In genomic region chr10:113616244-113617074, GRCh38 we compare ENCODE assay signal across 10 cellular contexts. TPM values are rescaled to one million over a fixed set of nuclear protein-coding genes. Genes with fewer than 3 reads are reported as not detected.
DNase-seq lines count a peak whose midpoint lies in the region; ATAC-seq and TF ChIP-seq lines count a peak whose summit lies in the region.
"Had no signal": no experiment of that assay in that cellular context is flagged by ENCODE, and none has a peak within 500 bp of the region (broad histone marks: within the 10 kb centered on the region; RNA-seq: fewer than 3 reads in every experiment).

No MANE protein-coding gene starts in this region.

- H3K4me3 ChIP-seq in GM06990 (replicated peaks; ENCODE audit: low read depth, low read length) = no peak overlapping the region
- H3K4me3 ChIP-seq in OCI-LY3 (ENCODE audit: low read length) = no peak overlapping the region
- no peak overlapping the region for H3K4me3 ChIP-seq in hepatocyte
- H3K4me3 ChIP-seq: skin epidermis had no signal

- DNase-seq in GM06990 (ENCODE audit: extremely low read depth, insufficient read length) (no peak), hepatocyte (ENCODE audit: low spot score) (peak; percentile 28), cerebellum (ENCODE audit: low spot score) (no peak)
- DNase-seq in effector CD4-positive, alpha-beta T cell = no peak
- DNase-seq in stimulated activated CD4-positive, alpha-beta T cell treated with anti-CD3 and anti-CD28 coated beads, Interleukin-4, amount 100 ng/mL, for 1 hour = no peak
- DNase-seq: DMS79 treated with DMSO at 0.1 percent for 48 hours had no signal

- H3K9me3 ChIP-seq in OCI-LY3 (ENCODE audit: insufficient read depth, low read length) (no peaks in the 10 kb centered on the region), hepatocyte (ENCODE audit: low read depth) (no peaks in the 10 kb centered on the region)

- H3K27ac ChIP-seq in 22Rv1 = no peak overlapping the region
- H3K27ac ChIP-seq in OCI-LY3 (ENCODE audit: low read length) = no peak overlapping the region
- no peak overlapping the region for H3K27ac ChIP-seq in hepatocyte
- H3K27ac ChIP-seq: skin epidermis had no signal

- WGBS in hepatocyte (ENCODE audit: low lambda C conversion rate, missing lambda C conversion rate) = 18% methylated on average over 5 of the region's 5 CpGs

- H4K20me1 ChIP-seq in OCI-LY3 (ENCODE audit: insufficient read depth, low read length) = no peaks in the 10 kb centered on the region
- no peaks in the 10 kb centered on the region for H4K20me1 ChIP-seq in hepatocyte (ENCODE audit: insufficient read depth, poor library complexity, severe bottlenecking)

- H3K27me3 ChIP-seq in GM06990 (replicated peaks; ENCODE audit: control insufficient read depth, insufficient read depth, low read length) (no peaks in the 10 kb centered on the region; the same call in 1 of the 2 replicates), OCI-LY3 (ENCODE audit: low read depth, low read length) (no peaks in the 10 kb centered on the region; the same call in 1 of the 2 replicates), hepatocyte (peaks cover 21% of the 10 kb centered on the region)

- H3K36me3 ChIP-seq in GM06990 (ENCODE audit: control insufficient read depth, insufficient read depth, low read length) (no peaks in the 10 kb centered on the region), OCI-LY3 (replicated peaks; ENCODE audit: low read depth, low read length) (no peaks in the 10 kb centered on the region), hepatocyte (replicated peaks; ENCODE audit: insufficient read depth, low read depth) (no peaks in the 10 kb centered on the region)

- H3K4me1 ChIP-seq in OCI-LY3 (ENCODE audit: low read length) = no peaks in the 10 kb centered on the region
- H3K4me1 ChIP-seq in hepatocyte (ENCODE audit: insufficient read depth) = no peaks in the 10 kb centered on the region

- no peak overlapping the region for H3K9ac ChIP-seq in OCI-LY3 (ENCODE audit: low read length)

- H3K4me2 ChIP-seq in OCI-LY3 (ENCODE audit: low read length) (no peak overlapping the region), hepatocyte (no peak overlapping the region)

- H3K79me2 ChIP-seq in OCI-LY3 (ENCODE audit: low read length) (no peaks in the 10 kb centered on the region), hepatocyte (no peaks in the 10 kb centered on the region)

- no peaks in the 10 kb centered on the region for H3K9me2 ChIP-seq in hepatocyte (replicated peaks; ENCODE audit: insufficient read depth)

- TF ChIP-seq CTCF in 22Rv1 (IDR thresholded peaks at IDR 0.05) (peak; percentile 75), GM06990 (IDR thresholded peaks at IDR 0.05; ENCODE audit: insufficient read depth, low read length, poor library complexity, severe bottlenecking) (peak; percentile 30), OCI-LY3 (IDR thresholded peaks at IDR 0.05; ENCODE audit: low read depth, low read length) (peak; percentile 26; the same call in 1 of the 2 replicates), hepatocyte (IDR thresholded peaks at IDR 0.05; ENCODE audit: poor library complexity) (peak; percentile 48)

- no peak for ATAC-seq in GM21423 (IDR thresholded peaks at IDR 0.05; ENCODE audit: unreplicated experiment)

- no peak overlapping the region for H2AFZ ChIP-seq in OCI-LY3 (ENCODE audit: low read depth, low read length)
- no peak overlapping the region for H2AFZ ChIP-seq in hepatocyte

RNA-seq across cellular contexts. Expression of gene NRAP, which starts 47.4 kb away (rescaled TPM):
- total RNA-seq in hepatocyte (not detected in 2 replicates), cerebellum (0.09 TPM)
- polyA plus RNA-seq in hepatocyte = 0.04 and 0.19 TPM in 2 replicates
